Comparison of ENCODE assay signal across 11 cellular contexts in the genomic region with DNA sequence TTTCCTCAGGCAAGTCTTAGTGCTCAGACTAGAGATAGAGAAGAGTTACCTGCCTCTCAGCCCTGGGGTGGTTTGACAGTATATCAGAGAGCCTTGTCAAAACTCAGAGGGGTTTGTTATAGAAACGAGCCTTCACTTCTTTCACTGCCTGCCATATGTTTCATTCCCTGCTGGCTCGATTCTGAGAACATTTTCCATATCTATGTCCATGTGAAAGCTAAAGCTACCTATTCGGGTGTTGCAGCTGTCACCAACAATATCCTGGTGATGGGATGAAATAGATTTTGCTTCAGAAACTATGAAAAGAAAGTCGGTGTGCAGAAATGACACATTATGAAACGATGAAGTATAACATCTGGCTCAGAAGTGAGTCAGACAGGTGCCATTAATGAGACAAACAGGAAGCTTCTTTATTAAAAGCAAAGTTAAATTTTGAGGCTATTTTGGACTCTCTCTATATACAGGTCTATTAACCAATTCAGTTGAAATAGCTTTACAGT. TPM values are rescaled to one million over a fixed set of nuclear protein-coding genes. Genes with fewer than 3 reads are reported as not detected.
A peak's percentile ranks its signal among the peaks of the same experiment; 100 is the strongest.
DNase-seq lines count a peak whose midpoint lies in the region; ATAC-seq and TF ChIP-seq lines count a peak whose summit lies in the region.
"Had no signal": no experiment of that assay in that cellular context is flagged by ENCODE, and none has a peak within 500 bp of the region (broad histone marks: within the 10 kb centered on the region; RNA-seq: fewer than 3 reads in every experiment).

No MANE protein-coding gene starts in this region.

- H3K9me3 ChIP-seq in prostate gland = no peaks in the 10 kb centered on the region
- no peaks in the 10 kb centered on the region for H3K9me3 ChIP-seq in gastrocnemius medialis
- H3K9me3 ChIP-seq in left ventricle myocardium inferior (replicated peaks) = no peaks in the 10 kb centered on the region
- H3K9me3 ChIP-seq: ascending aorta, pancreas had no signal

- H3K27me3 Mint-ChIP-seq in stimulated activated naive CD8-positive, alpha-beta T cell treated with anti-CD3 and anti-CD28 coated beads, Interleukin-15, amount 100 ng/mL, for 72 hours = no peaks in the 10 kb centered on the region

- peak overlapping the region; percentile 22 for H3K4me2 ChIP-seq in KMS-11

- no peaks in the 10 kb centered on the region for H3K79me2 ChIP-seq in KMS-11 (ENCODE audit: insufficient read depth, low read depth)

- peak overlapping the region; percentile 62 to 65 for H3K4me3 Mint-ChIP-seq in stimulated activated naive CD8-positive, alpha-beta T cell treated with anti-CD3 and anti-CD28 coated beads, Interleukin-15, amount 100 ng/mL, for 72 hours
- H3K4me3 Mint-ChIP-seq: CD14-positive monocyte had no signal

- H3K27ac ChIP-seq in KMS-11 (peak overlapping the region; percentile 41; the same call in 1 of the 2 replicates), prostate gland (no peak overlapping the region), gastrocnemius medialis (no peak overlapping the region), left ventricle myocardium inferior (replicated peaks) (no peak overlapping the region)
- H3K27ac ChIP-seq: pancreas had no signal

- no peaks in the 10 kb centered on the region for H4K20me1 ChIP-seq in KMS-11 (ENCODE audit: insufficient read depth)

- DNase-seq in stimulated activated CD4-positive, alpha-beta T cell treated with anti-CD3 and anti-CD28 coated beads, Interleukin-15, amount 100 ng/mL, for 24 hours = peak; percentile 3
- DNase-seq in stimulated activated CD4-positive, alpha-beta T cell treated with anti-CD3 and anti-CD28 coated beads, Interleukin-12 subunit alpha, Interleukin-12 subunit beta, amount 100 ng/mL, for 4 hours = no peak
- peak in 1 of 2 donors; percentile 18 for DNase-seq in stimulated activated naive CD8-positive, alpha-beta T cell treated with anti-CD3 and anti-CD28 coated beads, Interleukin-15, amount 100 ng/mL, for 72 hours
- DNase-seq in prostate gland (ENCODE audit: low spot score) (no peak), gastrocnemius medialis (no peak), left ventricle myocardium inferior (no peak)
- DNase-seq: pancreas had no signal

- H3K36me3 ChIP-seq in KMS-11 (ENCODE audit: insufficient read depth) = no peaks in the 10 kb centered on the region
- H3K36me3 ChIP-seq in prostate gland = no peaks in the 10 kb centered on the region
- no peaks in the 10 kb centered on the region for H3K36me3 ChIP-seq in gastrocnemius medialis
- no peaks in the 10 kb centered on the region for H3K36me3 ChIP-seq in left ventricle myocardium inferior
- H3K36me3 ChIP-seq: ascending aorta, pancreas had no signal

- no peaks in the 10 kb centered on the region for H3K9me3 Mint-ChIP-seq in stimulated activated naive CD8-positive, alpha-beta T cell treated with anti-CD3 and anti-CD28 coated beads, Interleukin-15, amount 100 ng/mL, for 72 hours

- peak; percentile 92 for ATAC-seq in HG02642 (IDR thresholded peaks at IDR 0.05; ENCODE audit: poor library complexity, unreplicated experiment)
- ATAC-seq in stimulated activated naive CD8-positive, alpha-beta T cell treated with anti-CD3 and anti-CD28 coated beads, Interleukin-15, amount 100 ng/mL, for 72 hours = peak; percentile 93
- ATAC-seq in gastrocnemius medialis = no peak
- ATAC-seq: pancreas had no signal

- TF ChIP-seq POLR2A in prostate gland (IDR thresholded peaks at IDR 0.05) (no peak), gastrocnemius medialis (IDR thresholded peaks at IDR 0.05) (no peak)

- H3K4me3 ChIP-seq in KMS-11 (IDR thresholded peaks at IDR 0.05; ENCODE audit: insufficient read depth, low read depth, low read length) = no peak overlapping the region
- H3K4me3 ChIP-seq in prostate gland = no peak overlapping the region
- H3K4me3 ChIP-seq in gastrocnemius medialis = no peak overlapping the region
- no peak overlapping the region for H3K4me3 ChIP-seq in left ventricle myocardium inferior
- H3K4me3 ChIP-seq: ascending aorta, pancreas had no signal

- peaks cover 26% of the 10 kb centered on the region for H3K4me1 Mint-ChIP-seq in stimulated activated naive CD8-positive, alpha-beta T cell treated with anti-CD3 and anti-CD28 coated beads, Interleukin-15, amount 100 ng/mL, for 72 hours

- intact Hi-C loops in prostate gland (cut with DNase I) = no loop called here
- intact Hi-C loops in gastrocnemius medialis (cut with DNase I; ENCODE audit: low total_unique reads) = no loop called here
- intact Hi-C loops in left ventricle myocardium inferior (cut with micrococcal nuclease) = no loop called here

- H3K4me1 ChIP-seq in KMS-11 (ENCODE audit: low read depth, poor library complexity, severe bottlenecking) (peaks cover 29% of the 10 kb centered on the region), prostate gland (replicated peaks) (no peaks in the 10 kb centered on the region), gastrocnemius medialis (no peaks in the 10 kb centered on the region), left ventricle myocardium inferior (no peaks in the 10 kb centered on the region)
- H3K4me1 ChIP-seq: pancreas had no signal

- TF ChIP-seq CTCF in KMS-11 (conservative IDR thresholded peaks at IDR 0.05; ENCODE audit: low read depth, low read length) (no peak), prostate gland (IDR thresholded peaks at IDR 0.05) (no peak), gastrocnemius medialis (IDR thresholded peaks at IDR 0.05 in 4 of 5, conservative IDR thresholded peaks at IDR 0.05 in 1 of 5) (no peak), left ventricle myocardium inferior (IDR thresholded peaks at IDR 0.05; ENCODE audit: borderline replicate concordance) (no peak)

- in situ Hi-C loops in gastrocnemius medialis (cut with MboI; ENCODE audit: low sequenced_read_pairs in 4 of 4) = no loop called here

- WGBS in prostate gland = 73% methylated on average over 5 of the region's 5 CpGs

- H3K27me3 ChIP-seq in KMS-11 (ENCODE audit: insufficient read depth, low read depth) = no peaks in the 10 kb centered on the region
- no peaks in the 10 kb centered on the region for H3K27me3 ChIP-seq in prostate gland (replicated peaks; ENCODE audit: insufficient read depth)
- no peaks in the 10 kb centered on the region for H3K27me3 ChIP-seq in gastrocnemius medialis
- no peaks in the 10 kb centered on the region for H3K27me3 ChIP-seq in left ventricle myocardium inferior (ENCODE audit: low read depth)
- H3K27me3 ChIP-seq: ascending aorta, pancreas had no signal

- H2AFZ ChIP-seq in KMS-11 (ENCODE audit: low read depth) = peak overlapping the region; percentile 48; the same call in 1 of the 2 replicates

- H3K9ac ChIP-seq in KMS-11 = no peak overlapping the region

- H3K27ac Mint-ChIP-seq in stimulated activated naive CD8-positive, alpha-beta T cell treated with anti-CD3 and anti-CD28 coated beads, Interleukin-15, amount 100 ng/mL, for 72 hours = no peak overlapping the region
- H3K27ac Mint-ChIP-seq: CD14-positive monocyte had no signal

RNA-seq across cellular contexts. Expression of a gene that starts 56.1 kb away (rescaled TPM):
- 10 to 100 TPM; 50.4 to 51.0 TPM for total RNA-seq in prostate gland
- 100 to 1,000 TPM in 1 of 4 donors, 10 to 100 TPM in 3; 70.3 to 103 (median 86.0) TPM for total RNA-seq in gastrocnemius medialis
- total RNA-seq in left ventricle myocardium inferior = 27.8 TPM

Comparison
In these comparisons a context has a peak if more than half of its experiments do, and no peak if none do; other contexts are left out.
1. ATAC-seq: peak in HG02642 (single experiment) and stimulated activated naive CD8-positive, alpha-beta T cell treated with anti-CD3 and anti-CD28 coated beads, Interleukin-15, amount 100 ng/mL, for 72 hours (single experiment); none in gastrocnemius medialis (0 of 2).